In the genomic region with DNA sequence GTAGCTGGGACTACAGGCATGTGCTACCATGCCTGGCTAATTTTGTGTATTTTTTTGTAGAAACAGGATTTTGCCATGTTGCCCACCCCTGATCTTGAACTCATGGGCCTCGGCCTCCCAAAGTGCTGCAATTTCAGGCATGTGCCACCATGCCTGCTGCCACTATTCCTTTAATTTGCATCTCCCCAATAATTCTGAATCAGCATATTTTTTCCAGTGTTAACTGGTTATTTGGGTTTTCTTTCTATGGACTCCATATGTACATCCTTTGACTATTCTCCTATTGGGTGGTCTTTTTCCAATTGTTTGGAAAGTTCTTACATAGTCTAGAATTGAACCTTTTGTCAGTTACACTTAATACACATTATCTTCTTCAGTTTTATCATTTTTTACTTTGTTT, we compare ENCODE assay signal across 15 cellular contexts. TPM values are rescaled to one million over a fixed set of nuclear protein-coding genes. Genes with fewer than 3 reads are reported as not detected.
DNase-seq lines count a peak whose midpoint lies in the region; ATAC-seq, FAIRE-seq and TF ChIP-seq lines count a peak whose summit lies in the region.
"Had no signal": no experiment of that assay in that cellular context is flagged by ENCODE, and none has a peak within 500 bp of the region (broad histone marks: within the 10 kb centered on the region; RNA-seq: fewer than 3 reads in every experiment).

No MANE protein-coding gene starts in this region.

- 97% methylated on average over 1 of the region's 1 CpG for WGBS in A549 (ENCODE audit: missing lambda C conversion rate)
- WGBS in GM12878 (ENCODE audit: insufficient coverage, insufficient replicate concordance, low lambda C conversion rate, missing lambda C conversion rate), result 92% methylated on average over 1 of the region's 1 CpG

- no TSS peak for BruUV-seq in GM12878 (replicated peaks; lab: Mats Ljungman, UMichigan)

- H4K20me1 ChIP-seq in KMS-11 (ENCODE audit: insufficient read depth) (no peaks in the 10 kb centered on the region), GM12878 (ENCODE audit: control insufficient read depth, insufficient read depth) (no peaks in the 10 kb centered on the region)
- H4K20me1 ChIP-seq: BLaER1 treated with 17β-estradiol and CSF1 and Interleukin-3, amounts not matched to agents 10 nM and 100 nM had no signal

- in situ Hi-C loops in GM12878 (cut with MboI), result no loop called here

- no peak for TF ChIP-seq EP300 in A549 (IDR thresholded peaks at IDR 0.05)
- no peak for TF ChIP-seq EP300 in GM12878 (IDR thresholded peaks at IDR 0.05; ENCODE audit: borderline replicate concordance in 1 of 2, control insufficient read depth in 1 of 2, low read depth in 2 of 2, low read length in 2 of 2)

- H3K9ac ChIP-seq in KMS-11 (no peak overlapping the region; the same call in 1 of the 2 replicates), GM12878 (ENCODE audit: control insufficient read depth, insufficient read depth, low read length) (no peak overlapping the region)
- H3K9ac ChIP-seq: BLaER1 treated with 17β-estradiol and CSF1 and Interleukin-3, amounts not matched to agents 10 nM and 100 nM had no signal

- TF ChIP-seq POLR2A in A549 (IDR thresholded peaks at IDR 0.05; ENCODE audit: low read length), result no peak
- TF ChIP-seq POLR2A in GM12878 (IDR thresholded peaks at IDR 0.05; ENCODE audit: low read depth, low read length), result no peak

- TF ChIP-seq CTCF in A549 (IDR thresholded peaks at IDR 0.05), result no peak
- TF ChIP-seq CTCF in KMS-11 (conservative IDR thresholded peaks at IDR 0.05; ENCODE audit: low read depth, low read length), result no peak
- TF ChIP-seq CTCF in GM12878 (IDR thresholded peaks at IDR 0.05 in 2 of 3, conservative IDR thresholded peaks at IDR 0.05 in 1 of 3; ENCODE audit: control insufficient read depth in 2 of 3, extremely low read depth in 1 of 3, insufficient read depth in 1 of 3, low read depth in 3 of 3, low read length in 3 of 3), result no peak

- SMC1A ChIA-PET in GM12878 (lab: Charles Lee; ENCODE audit: uncharacterized antibody, unreplicated experiment), result interaction anchor here (1.2 to 1.7 kb wide), 2 partner anchors 14 to 95 kb away, joined by 4 to 5 read pairs; no protein-coding TSS in a partner anchor

- ATAC-seq in A549 (no peak), GM21515 (IDR thresholded peaks at IDR 0.05; ENCODE audit: unreplicated experiment) (peak; percentile 8), GM12878 (no peak), GM19035 (IDR thresholded peaks at IDR 0.05; ENCODE audit: unreplicated experiment) (no peak)

- TF ChIP-seq RAD21 in A549 (conservative IDR thresholded peaks at IDR 0.05 in 1 of 2, IDR thresholded peaks at IDR 0.05 in 1 of 2) (no peak), GM12878 (IDR thresholded peaks at IDR 0.05; ENCODE audit: insufficient read depth, low read depth, low read length) (no peak)

- H2AFZ ChIP-seq in KMS-11 (ENCODE audit: low read depth) (no peak overlapping the region), GM12878 (ENCODE audit: control insufficient read depth, low read depth, low read length) (no peak overlapping the region)

- H3K27ac ChIP-seq in A549 (no peak overlapping the region), KMS-11 (peak overlapping the region; percentile 58), GM12878 (ENCODE audit: control insufficient read depth, insufficient read depth) (peak overlapping the region; percentile 43)
- H3K27ac ChIP-seq: BLaER1 treated with 17β-estradiol and CSF1 and Interleukin-3, amounts not matched to agents 10 nM and 100 nM had no signal

- H3K36me3 ChIP-seq in KMS-11 (ENCODE audit: insufficient read depth) (no peaks in the 10 kb centered on the region), GM12878 (ENCODE audit: control insufficient read depth in 2 of 2, insufficient read depth in 2 of 2, low read length in 1 of 2) (peaks cover 6 to 23% of the 10 kb centered on the region in 2 experiments)

- intact Hi-C loops in GM12878 (cut with micrococcal nuclease; ENCODE audit: unreplicated experiment), result no loop called here

- RAD21 ChIA-PET in GM12878 (lab: Charles Lee; ENCODE audit: unreplicated experiment), result no interaction called here

- CTCF ChIA-PET in A549 (lab: Yijun Ruan, JAX) (no interaction called here), GM12878 (lab: Yijun Ruan, JAX) (no interaction called here)

- H3K4me2 ChIP-seq in A549 (no peak overlapping the region), KMS-11 (peak overlapping the region; percentile 92), GM12878 (ENCODE audit: control insufficient read depth, insufficient read depth) (peak overlapping the region; percentile 23; the same call in 1 of the 2 replicates)
- H3K4me2 ChIP-seq: BLaER1 treated with 17β-estradiol and CSF1 and Interleukin-3, amounts not matched to agents 10 nM and 100 nM had no signal

- no peaks in the 10 kb centered on the region for H3K4me1 ChIP-seq in A549
- H3K4me1 ChIP-seq in KMS-11 (ENCODE audit: low read depth, poor library complexity, severe bottlenecking), result peaks cover 60% of the 10 kb centered on the region
- H3K4me1 ChIP-seq in GM12878 (ENCODE audit: control insufficient read depth, insufficient read depth, low read length), result peaks cover 15% of the 10 kb centered on the region
- H3K4me1 ChIP-seq: BLaER1 treated with 17β-estradiol and CSF1 and Interleukin-3, amounts not matched to agents 10 nM and 100 nM had no signal

- DNase-seq in A549 (ENCODE audit: low read depth in 1 of 2, low spot score in 1 of 2) (no peak), GM12878 (ENCODE audit: low read depth, low spot score) (no peak), D341Med (ENCODE audit: low spot score) (no peak), medulla oblongata (ENCODE audit: extremely low spot score) (no peak)
- DNase-seq: 8988T; ACHN; CD4-positive, CD25-positive, alpha-beta regulatory T cell; DMS 273 treated with DMSO at 0.1 percent for 48 hours had no signal

- POLR2A ChIA-PET in A549 (lab: Yijun Ruan, JAX), result no interaction called here
- POLR2A ChIA-PET in GM12878 (lab: Charles Lee), result no interaction called here

- H3K4me3 ChIP-seq in A549, result no peak overlapping the region
- no peak overlapping the region for H3K4me3 ChIP-seq in KMS-11 (IDR thresholded peaks at IDR 0.05; ENCODE audit: insufficient read depth, low read depth, low read length)
- no peak overlapping the region for H3K4me3 ChIP-seq in GM12878
- H3K4me3 ChIP-seq: BLaER1 treated with 17β-estradiol and CSF1 and Interleukin-3, amounts not matched to agents 10 nM and 100 nM had no signal

- H3K27me3 ChIP-seq in KMS-11 (ENCODE audit: insufficient read depth, low read depth), result no peaks in the 10 kb centered on the region
- no peaks in the 10 kb centered on the region for H3K27me3 ChIP-seq in GM12878 (replicated peaks in 1 of 2; ENCODE audit: control insufficient read depth in 2 of 2, insufficient read depth in 2 of 2, low read length in 1 of 2)
- H3K27me3 ChIP-seq: BLaER1 treated with 17β-estradiol and CSF1 and Interleukin-3, amounts not matched to agents 10 nM and 100 nM had no signal

- no peaks in the 10 kb centered on the region for H3K79me2 ChIP-seq in KMS-11 (ENCODE audit: insufficient read depth, low read depth)
- no peaks in the 10 kb centered on the region for H3K79me2 ChIP-seq in GM12878 (ENCODE audit: control insufficient read depth, insufficient read depth, low read length)

- H3K9me3 ChIP-seq in A549 (no peaks in the 10 kb centered on the region), GM12878 (replicated peaks; ENCODE audit: control insufficient read depth, insufficient read depth, low read length) (peaks cover 2% of the 10 kb centered on the region; the same call in 1 of the 3 replicates)

- no peak for FAIRE-seq in A549 (lab: Jason Lieb, UNC)
- peak; percentile 7 for FAIRE-seq in GM12878 (lab: Jason Lieb, UNC)
- FAIRE-seq: G401.6, GM12892, H54 had no signal

TF ChIP-seq in A549, 52 proteins besides CTCF, POLR2A, EP300 and RAD21:
- TF ChIP-seq POLR2AphosphoS2 (conservative IDR thresholded peaks at IDR 0.05; ENCODE audit: low read length) (no peak), MAFK (IDR thresholded peaks at IDR 0.05; ENCODE audit: partially characterized antibody) (peak; percentile 88), ZC3H11A (IDR thresholded peaks at IDR 0.05) (no peak), EHF (CRISPR knock-in tag; IDR thresholded peaks at IDR 0.05) (no peak), FOXS1 (CRISPR knock-in tag; IDR thresholded peaks at IDR 0.05) (no peak)
TF ChIP-seq in A549: peak in this region for 1.

TF ChIP-seq in GM12878, 131 proteins besides CTCF, POLR2A, EP300 and RAD21 (continues in another document):
- TF ChIP-seq CHD1 (IDR thresholded peaks at IDR 0.05; ENCODE audit: low read depth, low read length) (no peak), ZZZ3 (IDR thresholded peaks at IDR 0.05; ENCODE audit: control insufficient read depth, insufficient read length, low read depth) (no peak), ESRRA (IDR thresholded peaks at IDR 0.05; ENCODE audit: low read length) (no peak), PML (IDR thresholded peaks at IDR 0.05; ENCODE audit: low read length) (no peak)

RNA-seq across cellular contexts. Expression of a gene that starts 28.1 kb away (rescaled TPM):
- polyA plus RNA-seq in A549 (2011; rRNA removed), result 43.9 and 61.6 TPM in 2 replicates
- polyA plus RNA-seq in A549 (2012; cell fraction: cytosol; rRNA removed), result 7.3 and 8.1 TPM in 2 replicates
- polyA plus RNA-seq in A549 (2012; cell fraction: nucleus; rRNA removed), result 11.3 and 14.9 TPM in 2 replicates
- 25.5 to 26.7 TPM (median 26.3 TPM) in 3 replicates for polyA plus RNA-seq in A549 (2017; fragmentation: RNase III; extraction: RNeasy Plus Mini Kit Qiagen cat#74134 plus additional on column Dnase treatment)
- 12.8 and 18.3 TPM in 2 replicates for polyA minus RNA-seq in A549 (2011; rRNA and poly(A)+ RNA removed)
- 50.0 and 51.5 TPM in 2 replicates for total RNA-seq in GM12878 (2013; cell fraction: nucleolus; rRNA removed)
- 30.5 and 38.4 TPM in 2 replicates for total RNA-seq in GM12878 (2014; rRNA removed)
- total RNA-seq in GM12878 (2014; rRNA removed; fragmentation: Illumina TruSeq; extraction: Trizol), result 41.6 and 44.6 TPM in 2 replicates
- 40.1 and 43.0 TPM in 2 replicates for total RNA-seq in GM12878 (2021)
- polyA plus RNA-seq in GM12878 (2011; ENCODE audit: low read depth), result 8.6 TPM
- 32.8 and 60.8 TPM in 2 replicates for polyA plus RNA-seq in GM12878 (2011; rRNA removed)
- 10.1 and 11.7 TPM in 2 replicates for polyA plus RNA-seq in GM12878 (2011; cell fraction: cytosol; rRNA removed)
- 25.3 and 27.7 TPM in 2 replicates for polyA plus RNA-seq in GM12878 (2011; cell fraction: nucleus; rRNA removed)
- polyA plus RNA-seq in GM12878 (2012), result 11.3 and 21.5 TPM in 2 replicates
- polyA plus RNA-seq in GM12878 (2014; fragmentation: Illumina TruSeq; extraction: Trizol), result 30.4 and 35.8 TPM in 2 replicates
- 10 to 100 TPM; 13.7 to 26.8 TPM for polyA plus RNA-seq in GM12878 (2014; fragmentation: Nextera tagmentation; extraction: Ambion mirVana)
- polyA plus RNA-seq in GM12878 (2014; rRNA removed), result 17.9 and 24.7 TPM in 2 replicates
- 10 to 100 TPM; 43.6 to 50.4 TPM for polyA plus RNA-seq in GM12878 (2016; fragmentation: Nextera tagmentation; extraction: Ambion mirVana)
- 18.6 and 29.3 TPM in 2 replicates for polyA minus RNA-seq in GM12878 (2011; rRNA and poly(A)+ RNA removed)
- 12.6 and 15.6 TPM in 2 replicates for polyA minus RNA-seq in GM12878 (2011; cell fraction: cytosol; rRNA and poly(A)+ RNA removed)
- polyA minus RNA-seq in GM12878 (2011; cell fraction: nucleus; rRNA and poly(A)+ RNA removed), result 14.4 and 21.3 TPM in 2 replicates

Comparison
In these comparisons a context has a peak if more than half of its experiments do, and no peak if none do; other contexts are left out.
1. H3K27ac ChIP-seq: peak in KMS-11 (single experiment) and GM12878 (single experiment); none in A549 (0 of 2).